8 cellular contexts compared by ENCODE assay signal in genomic region chr19:4057913-4058695, GRCh38. TPM values are rescaled to one million over a fixed set of nuclear protein-coding genes. Genes with fewer than 3 reads are reported as not detected.
DNase-seq lines count a peak whose midpoint lies in the region; ATAC-seq and TF ChIP-seq lines count a peak whose summit lies in the region.

No MANE protein-coding gene starts in this region.

- no peaks in the 10 kb centered on the region for H3K27me3 Mint-ChIP-seq in progenitor cell of endocrine pancreas

- no peak overlapping the region for H3K27ac Mint-ChIP-seq in progenitor cell of endocrine pancreas

- H3K27ac ChIP-seq in osteoblast (ENCODE audit: low read depth, low read length) = peak overlapping the region; percentile 82

- TF ChIP-seq CTCF in osteoblast (IDR thresholded peaks at IDR 0.05; ENCODE audit: extremely low read depth, low read depth, low read length) (no peak), progenitor cell of endocrine pancreas (IDR thresholded peaks at IDR 0.05; ENCODE audit: unreplicated experiment) (no peak)

- peak; percentile 87 for DNase-seq in activated CD8-positive, alpha-beta memory T cell treated with anti-CD3 and anti-CD28 coated beads for 24 hours
- DNase-seq in activated CD8-positive, alpha-beta memory T cell treated with anti-CD3 and anti-CD28 coated beads, Interleukin-2, amount 50 U/mL, for 48 hours = no peak
- DNase-seq in activated T-cell treated with anti-CD3 and anti-CD28 coated beads for 4 hours (peak; percentile 59), fibroblast of peridontal ligament (ENCODE audit: extremely low read depth) (peak; percentile 75), osteoblast (ENCODE audit: insufficient read length, low spot score, missing footprints) (peak; percentile 100), NCI-H2107 treated with DMSO at 0.1 percent for 48 hours (lab: John Stamatoyannopoulos, UW; ENCODE audit: unreplicated experiment) (no peak), progenitor cell of endocrine pancreas (ENCODE audit: low spot score, unreplicated experiment) (no peak)

- H3K79me2 ChIP-seq in osteoblast (ENCODE audit: insufficient read depth, low read length) = peaks cover 98% of the 10 kb centered on the region

- H4K20me1 ChIP-seq in osteoblast (ENCODE audit: insufficient read depth, low read length) = peaks cover 65% of the 10 kb centered on the region

- peaks cover 10% of the 10 kb centered on the region for H3K36me3 Mint-ChIP-seq in progenitor cell of endocrine pancreas (ENCODE audit: insufficient read depth)

- ATAC-seq in HG03108 (IDR thresholded peaks at IDR 0.05; ENCODE audit: unreplicated experiment) = no peak

- no peak overlapping the region for H3K4me3 Mint-ChIP-seq in progenitor cell of endocrine pancreas (ENCODE audit: low read depth)

- H3K4me1 Mint-ChIP-seq in progenitor cell of endocrine pancreas (ENCODE audit: low read depth) = peaks cover 2% of the 10 kb centered on the region

- no peaks in the 10 kb centered on the region for H3K27me3 ChIP-seq in osteoblast (ENCODE audit: insufficient read depth, low read length)

- H3K9me3 ChIP-seq in osteoblast (ENCODE audit: low read depth, low read length) = no peaks in the 10 kb centered on the region

- peak overlapping the region; percentile 58 for H3K4me2 ChIP-seq in osteoblast (ENCODE audit: insufficient read depth, low read length)

- peak overlapping the region; percentile 45 for H3K4me3 ChIP-seq in osteoblast (ENCODE audit: insufficient read depth, low read length)

- H3K9me3 Mint-ChIP-seq in progenitor cell of endocrine pancreas (ENCODE audit: low read depth) = no peaks in the 10 kb centered on the region

- peaks cover 56% of the 10 kb centered on the region for H3K4me1 ChIP-seq in osteoblast (ENCODE audit: insufficient read depth, low read length)

- H2AFZ ChIP-seq in osteoblast (ENCODE audit: low read length) = no peak overlapping the region

- peaks cover 33% of the 10 kb centered on the region for H3K36me3 ChIP-seq in osteoblast (ENCODE audit: insufficient read depth, low read length)

RNA-seq across cellular contexts. Expression of gene ZBTB7A, which starts 8.6 kb away (rescaled TPM):
- total RNA-seq in osteoblast (38.6 and 42.7 TPM in 2 replicates), progenitor cell of endocrine pancreas (18.4 and 19.1 TPM in 2 replicates)

RNA-seq across cellular contexts. Expression of gene PIAS4, which starts 50.6 kb away (rescaled TPM):
- total RNA-seq in osteoblast = 14.7 and 21.4 TPM in 2 replicates
- 55.3 and 56.3 TPM in 2 replicates for total RNA-seq in progenitor cell of endocrine pancreas

Comparison
In these comparisons a context has a peak if more than half of its experiments do, and no peak if none do; other contexts are left out.
1. DNase-seq: peak in activated CD8-positive, alpha-beta memory T cell treated with anti-CD3 and anti-CD28 coated beads for 24 hours (single experiment), activated T-cell treated with anti-CD3 and anti-CD28 coated beads for 4 hours (single experiment), fibroblast of peridontal ligament (single experiment) and osteoblast (single experiment); none in activated CD8-positive, alpha-beta memory T cell treated with anti-CD3 and anti-CD28 coated beads, Interleukin-2, amount 50 U/mL, for 48 hours (single experiment), NCI-H2107 treated with DMSO at 0.1 percent for 48 hours (single experiment) and progenitor cell of endocrine pancreas (single experiment).